In the genomic region with DNA sequence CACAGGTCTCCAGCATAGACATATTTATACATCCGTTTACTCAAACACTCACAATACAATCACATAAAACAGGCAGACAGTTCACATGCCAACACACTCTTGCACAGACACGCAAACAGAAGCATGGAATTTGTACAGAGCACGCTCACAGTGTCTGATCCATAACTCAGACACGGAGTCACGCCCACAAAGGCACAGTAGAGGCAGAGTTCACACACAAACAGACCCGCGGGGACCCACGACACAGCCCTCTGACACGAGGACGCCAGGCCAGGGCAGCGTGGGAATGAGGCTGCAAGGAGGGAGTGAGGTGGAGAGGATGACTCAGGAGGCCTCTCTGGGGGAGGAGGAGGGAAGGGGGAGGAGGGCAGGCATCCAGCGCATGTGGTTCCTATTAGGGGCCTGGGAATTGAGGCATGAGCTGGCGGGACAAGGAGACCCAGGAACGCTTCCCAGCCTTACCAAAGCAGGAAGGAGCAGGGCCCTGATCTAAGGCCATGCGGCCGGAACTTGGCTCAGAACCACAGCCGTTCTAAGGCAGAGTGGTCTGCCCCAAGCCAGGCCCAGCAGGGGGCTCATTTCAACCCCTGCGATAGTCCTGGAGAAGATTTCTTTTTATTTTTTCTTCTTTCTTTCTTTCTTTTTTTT, we compare ENCODE assay signal across 9 cellular contexts. TPM values are rescaled to one million over a fixed set of nuclear protein-coding genes. Genes with fewer than 3 reads are reported as not detected.
DNase-seq lines count a peak whose midpoint lies in the region; ATAC-seq and TF ChIP-seq lines count a peak whose summit lies in the region.
"Had no signal": no experiment of that assay in that cellular context is flagged by ENCODE, and none has a peak within 500 bp of the region (broad histone marks: within the 10 kb centered on the region; RNA-seq: fewer than 3 reads in every experiment).

No MANE protein-coding gene starts in this region.

- H3K27me3 ChIP-seq in ACC112 (ENCODE audit: insufficient read depth, low read length) (no peaks in the 10 kb centered on the region), esophagus (ENCODE audit: control insufficient read depth in 1 of 2, insufficient read depth in 2 of 2, low read length in 2 of 2) (no peaks in the 10 kb centered on the region)

- intact Hi-C loops in mucosa of descending colon (cut with DNase I, micrococcal nuclease): no loop called here

- ATAC-seq in mucosa of descending colon (peak; percentile 71), GM19035 (IDR thresholded peaks at IDR 0.05; ENCODE audit: unreplicated experiment) (no peak), GM18867 (IDR thresholded peaks at IDR 0.05; ENCODE audit: unreplicated experiment) (no peak)

- H3K27ac ChIP-seq in ACC112 (ENCODE audit: low read depth, low read length): peak overlapping the region; percentile 81
- peak overlapping the region; percentile 63 to 67 for H3K27ac ChIP-seq in esophagus (ENCODE audit: low read depth in 2 of 2, low read length in 1 of 2)

- H3K36me3 ChIP-seq in ACC112 (ENCODE audit: insufficient read depth, low read length) (no peaks in the 10 kb centered on the region), esophagus (ENCODE audit: control insufficient read depth in 2 of 2, insufficient read depth in 2 of 2, low read length in 1 of 2) (no peaks in the 10 kb centered on the region), mucosa of descending colon (ENCODE audit: low read depth) (no peaks in the 10 kb centered on the region)

- 17 to 25% methylated on average over 18 of the region's 18 CpGs for WGBS in esophagus, 2 donors

- DNase-seq in mucosa of descending colon: peak; percentile 60 to 72 (median 63)
- no peak for DNase-seq in NCI-H2107 treated with DMSO at 0.1 percent for 48 hours (lab: John Stamatoyannopoulos, UW; ENCODE audit: unreplicated experiment)
- no peak for DNase-seq in activated T-cell treated with anti-CD3 and anti-CD28 coated beads, Interleukin-2, amount 50 U/mL, for 48 hours
- DNase-seq: CD4-positive, alpha-beta memory T cell had no signal

- peaks cover 0 to 2% of the 10 kb centered on the region in 2 donors for H3K9me3 ChIP-seq in esophagus (ENCODE audit: control insufficient read depth in 2 of 2, insufficient read depth in 1 of 2, low read depth in 1 of 2, low read length in 1 of 2)
- H3K9me3 ChIP-seq in mucosa of descending colon: peaks cover 5% of the 10 kb centered on the region

- TF ChIP-seq CTCF in mucosa of descending colon (IDR thresholded peaks at IDR 0.05): no peak

- no peak overlapping the region for H2AFZ ChIP-seq in ACC112 (ENCODE audit: low read length, unreplicated experiment)

- H3K79me2 ChIP-seq in ACC112 (ENCODE audit: control insufficient read depth, insufficient read depth, low read length, unreplicated experiment): no peaks in the 10 kb centered on the region

- H3K4me3 ChIP-seq in ACC112 (ENCODE audit: low read depth, low read length) (peak overlapping the region; percentile 39; the same call in 1 of the 2 replicates), esophagus (ENCODE audit: low read depth in 1 of 2, low read length in 2 of 2) (no peak overlapping the region), mucosa of descending colon (no peak overlapping the region)

- H3K4me1 ChIP-seq in ACC112 (ENCODE audit: control insufficient read depth, insufficient read depth, low read length, unreplicated experiment) (peaks cover 18% of the 10 kb centered on the region), esophagus (ENCODE audit: control insufficient read depth in 2 of 2, insufficient read depth in 2 of 2, low read length in 1 of 2) (no peaks in the 10 kb centered on the region), mucosa of descending colon (ENCODE audit: low read depth) (no peaks in the 10 kb centered on the region)

TF ChIP-seq in PFSK-1, 5 proteins besides CTCF, POLR2A, EP300 and RAD21:
- TF ChIP-seq SIN3A (IDR thresholded peaks at IDR 0.05; ENCODE audit: borderline replicate concordance, insufficient read depth, low read length) (peak; percentile 52; the same call in 1 of the 2 replicates), TAF1 (IDR thresholded peaks at IDR 0.05; ENCODE audit: borderline replicate concordance, insufficient read depth, low read length) (no peak), POLR2AphosphoS5 (IDR thresholded peaks at IDR 0.05; ENCODE audit: low read depth, low read length) (peak; percentile 44), FOXP2 (optimal IDR thresholded peaks at IDR 0.05; ENCODE audit: borderline replicate concordance, extremely low read depth, extremely low read length, insufficient read depth) (peak; percentile 93)
- TF ChIP-seq, protein P1, sequence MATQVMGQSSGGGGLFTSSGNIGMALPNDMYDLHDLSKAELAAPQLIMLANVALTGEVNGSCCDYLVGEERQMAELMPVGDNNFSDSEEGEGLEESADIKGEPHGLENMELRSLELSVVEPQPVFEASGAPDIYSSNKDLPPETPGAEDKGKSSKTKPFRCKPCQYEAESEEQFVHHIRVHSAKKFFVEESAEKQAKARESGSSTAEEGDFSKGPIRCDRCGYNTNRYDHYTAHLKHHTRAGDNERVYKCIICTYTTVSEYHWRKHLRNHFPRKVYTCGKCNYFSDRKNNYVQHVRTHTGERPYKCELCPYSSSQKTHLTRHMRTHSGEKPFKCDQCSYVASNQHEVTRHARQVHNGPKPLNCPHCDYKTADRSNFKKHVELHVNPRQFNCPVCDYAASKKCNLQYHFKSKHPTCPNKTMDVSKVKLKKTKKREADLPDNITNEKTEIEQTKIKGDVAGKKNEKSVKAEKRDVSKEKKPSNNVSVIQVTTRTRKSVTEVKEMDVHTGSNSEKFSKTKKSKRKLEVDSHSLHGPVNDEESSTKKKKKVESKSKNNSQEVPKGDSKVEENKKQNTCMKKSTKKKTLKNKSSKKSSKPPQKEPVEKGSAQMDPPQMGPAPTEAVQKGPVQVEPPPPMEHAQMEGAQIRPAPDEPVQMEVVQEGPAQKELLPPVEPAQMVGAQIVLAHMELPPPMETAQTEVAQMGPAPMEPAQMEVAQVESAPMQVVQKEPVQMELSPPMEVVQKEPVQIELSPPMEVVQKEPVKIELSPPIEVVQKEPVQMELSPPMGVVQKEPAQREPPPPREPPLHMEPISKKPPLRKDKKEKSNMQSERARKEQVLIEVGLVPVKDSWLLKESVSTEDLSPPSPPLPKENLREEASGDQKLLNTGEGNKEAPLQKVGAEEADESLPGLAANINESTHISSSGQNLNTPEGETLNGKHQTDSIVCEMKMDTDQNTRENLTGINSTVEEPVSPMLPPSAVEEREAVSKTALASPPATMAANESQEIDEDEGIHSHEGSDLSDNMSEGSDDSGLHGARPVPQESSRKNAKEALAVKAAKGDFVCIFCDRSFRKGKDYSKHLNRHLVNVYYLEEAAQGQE (IDR thresholded peaks at IDR 0.05; ENCODE audit: insufficient read depth in 1 of 2, low read depth in 2 of 2, low read length in 2 of 2): peak; percentile 37 to 71; a peak in 1 of 4 replicates

RNA-seq across cellular contexts. Expression of a gene that starts 9.1 kb away (rescaled TPM):
- 130 TPM for polyA plus RNA-seq in PFSK-1 (2012; ENCODE audit: insufficient read length, low read depth)
- 1 to 10 TPM; 4.8 to 5.7 TPM for polyA plus RNA-seq in esophagus
- total RNA-seq in mucosa of descending colon: 1 to 10 TPM; 1.4 to 5.7 (median 1.9) TPM

Comparison
In these comparisons a context has a peak if more than half of its experiments do, and no peak if none do; other contexts are left out.
1. DNase-seq: peak in mucosa of descending colon (3 of 3); none in NCI-H2107 treated with DMSO at 0.1 percent for 48 hours (single experiment) and activated T-cell treated with anti-CD3 and anti-CD28 coated beads, Interleukin-2, amount 50 U/mL, for 48 hours (0 of 2).